ENCODE assay signal across 1 cellular context in genomic region chr6:36423101-36423824, GRCh38.
TF ChIP-seq lines count a peak whose summit lies in the region.

No MANE protein-coding gene starts in this region.

TF ChIP-seq in H1, 55 proteins besides CTCF, POLR2A, EP300 and RAD21:
- TF ChIP-seq BACH1 (IDR thresholded peaks at IDR 0.05; ENCODE audit: low read length), result peak; percentile 89
- TF ChIP-seq GABPA (IDR thresholded peaks at IDR 0.05; ENCODE audit: borderline replicate concordance, insufficient read depth, low read length), result no peak; the same call in 1 of the 2 replicates
- TF ChIP-seq POLR2AphosphoS5 (IDR thresholded peaks at IDR 0.05; ENCODE audit: low read depth, low read length), result no peak
- TF ChIP-seq ZNF274 (IDR thresholded peaks at IDR 0.05; ENCODE audit: borderline replicate concordance, extremely low read depth, low read length), result no peak
- no peak for TF ChIP-seq CEBPB (IDR thresholded peaks at IDR 0.05; ENCODE audit: low read depth, low read length)
- TF ChIP-seq EZH2 (IDR thresholded peaks at IDR 0.05; ENCODE audit: low read depth, low read length, severe bottlenecking), result no peak
- TF ChIP-seq MAFK (IDR thresholded peaks at IDR 0.05; ENCODE audit: low read depth, low read length), result no peak
- no peak for TF ChIP-seq KDM5A (IDR thresholded peaks at IDR 0.05; ENCODE audit: low read length)
- no peak for TF ChIP-seq CTBP2 (IDR thresholded peaks at IDR 0.05; ENCODE audit: borderline replicate concordance, insufficient read depth, insufficient read length, low read length)
- TF ChIP-seq CHD7 (IDR thresholded peaks at IDR 0.05; ENCODE audit: insufficient replicate concordance, low read length), result no peak
- TF ChIP-seq CHD1 (IDR thresholded peaks at IDR 0.05; ENCODE audit: low read depth, low read length), result no peak
- no peak for TF ChIP-seq KDM4A (IDR thresholded peaks at IDR 0.05; ENCODE audit: low read depth, low read length, severe bottlenecking)
- TF ChIP-seq BCL11A (IDR thresholded peaks at IDR 0.05; ENCODE audit: low read depth in 2 of 2, low read length in 2 of 2), result no peak
- no peak for TF ChIP-seq TBP (IDR thresholded peaks at IDR 0.05; ENCODE audit: low read depth, low read length)
- TF ChIP-seq SP2 (IDR thresholded peaks at IDR 0.05; ENCODE audit: low read length), result no peak
- TF ChIP-seq POU5F1 (IDR thresholded peaks at IDR 0.05; ENCODE audit: low read depth, low read length), result no peak
- TF ChIP-seq RFX5 (IDR thresholded peaks at IDR 0.05; ENCODE audit: borderline replicate concordance, low read depth, low read length), result no peak
- TF ChIP-seq, protein P1, sequence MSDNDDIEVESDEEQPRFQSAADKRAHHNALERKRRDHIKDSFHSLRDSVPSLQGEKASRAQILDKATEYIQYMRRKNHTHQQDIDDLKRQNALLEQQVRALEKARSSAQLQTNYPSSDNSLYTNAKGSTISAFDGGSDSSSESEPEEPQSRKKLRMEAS (IDR thresholded peaks at IDR 0.05), result peak; percentile 89
- TF ChIP-seq CHD2 (IDR thresholded peaks at IDR 0.05; ENCODE audit: low read length), result 0 out of 2 replicates have a peak, but pooled peaks have one; percentile 45
- no peak for TF ChIP-seq CBX5 (IDR thresholded peaks at IDR 0.05; ENCODE audit: low read depth, low read length)
- TF ChIP-seq SIX5 (IDR thresholded peaks at IDR 0.05; ENCODE audit: low read depth, low read length), result no peak
- peak; percentile 86 for TF ChIP-seq TEAD4 (IDR thresholded peaks at IDR 0.05; ENCODE audit: low read depth, low read length)
- TF ChIP-seq SP4 (IDR thresholded peaks at IDR 0.05; ENCODE audit: low read length), result no peak
- TF ChIP-seq HDAC6 (IDR thresholded peaks at IDR 0.05; ENCODE audit: low read depth, low read length), result no peak
- no peak for TF ChIP-seq SAP30 (IDR thresholded peaks at IDR 0.05; ENCODE audit: insufficient read depth, insufficient replicate concordance, low read length)
- 0 out of 2 replicates have a peak, but pooled peaks have one; percentile 28 for TF ChIP-seq TCF12 (IDR thresholded peaks at IDR 0.05; ENCODE audit: low read depth, low read length)
- peak; percentile 96 for TF ChIP-seq USF2 (IDR thresholded peaks at IDR 0.05; ENCODE audit: low read length)
- TF ChIP-seq NANOG (IDR thresholded peaks at IDR 0.05; ENCODE audit: insufficient read depth, low read depth, low read length, poor library complexity, severe bottlenecking), result no peak
- no peak for TF ChIP-seq KDM1A (IDR thresholded peaks at IDR 0.05; ENCODE audit: borderline replicate concordance, low read length)
- 0 out of 2 replicates have a peak, but pooled peaks have one; percentile 33 for TF ChIP-seq JUND (IDR thresholded peaks at IDR 0.05; ENCODE audit: low read length)
- no peak for TF ChIP-seq SRF (IDR thresholded peaks at IDR 0.05; ENCODE audit: low read depth, low read length)
- TF ChIP-seq SP1 (IDR thresholded peaks at IDR 0.05; ENCODE audit: low read depth, low read length), result no peak
- no peak for TF ChIP-seq NRF1 (IDR thresholded peaks at IDR 0.05; ENCODE audit: low read depth, low read length)
- TF ChIP-seq ASH2L (IDR thresholded peaks at IDR 0.05; ENCODE audit: low read length), result peak; percentile 87
- TF ChIP-seq RNF2 (IDR thresholded peaks at IDR 0.05; ENCODE audit: borderline replicate concordance, low read depth, low read length, missing control alignments, poor library complexity, severe bottlenecking), result no peak
- no peak for TF ChIP-seq EGR1 (IDR thresholded peaks at IDR 0.05; ENCODE audit: borderline replicate concordance, low read depth, low read length)
- no peak for TF ChIP-seq RXRA (IDR thresholded peaks at IDR 0.05; ENCODE audit: insufficient read depth, low read depth, low read length)
- no peak for TF ChIP-seq BRCA1 (IDR thresholded peaks at IDR 0.05; ENCODE audit: low read depth, low read length)
- 0 out of 2 replicates have a peak, but pooled peaks have one; percentile 17 for TF ChIP-seq YY1 (IDR thresholded peaks at IDR 0.05; ENCODE audit: low read depth, low read length)
- TF ChIP-seq CBX8 (IDR thresholded peaks at IDR 0.05; ENCODE audit: borderline replicate concordance, low read depth, low read length), result no peak
- TF ChIP-seq TAF7 (optimal IDR thresholded peaks at IDR 0.05; ENCODE audit: borderline replicate concordance, low read depth, low read length), result no peak
- no peak for TF ChIP-seq SIN3A (conservative IDR thresholded peaks at IDR 0.05 in 1 of 2, IDR thresholded peaks at IDR 0.05 in 1 of 2; ENCODE audit: low read depth in 1 of 2, low read length in 2 of 2)
- no peak for TF ChIP-seq SUZ12 (IDR thresholded peaks at IDR 0.05; ENCODE audit: low read length)
- peak; percentile 65 for TF ChIP-seq PHF8 (conservative IDR thresholded peaks at IDR 0.05; ENCODE audit: low read depth, low read length)
- peak; percentile 60 for TF ChIP-seq CREB1 (IDR thresholded peaks at IDR 0.05)
- TF ChIP-seq HDAC2 (IDR thresholded peaks at IDR 0.05; ENCODE audit: borderline replicate concordance in 1 of 2, low read depth in 2 of 2, low read length in 2 of 2), result 0 out of 4 replicates have a peak, but pooled peaks have one; percentile 9 to 42
- TF ChIP-seq GTF2F1 (IDR thresholded peaks at IDR 0.05; ENCODE audit: borderline replicate concordance, low read depth, low read length), result 0 out of 2 replicates have a peak, but pooled peaks have one; percentile 32
- TF ChIP-seq FOSL1 (IDR thresholded peaks at IDR 0.05; ENCODE audit: insufficient read depth, low read depth, low read length), result no peak
- TF ChIP-seq JUN (IDR thresholded peaks at IDR 0.05; ENCODE audit: low read depth, low read length), result no peak
- no peak for TF ChIP-seq RBBP5 (IDR thresholded peaks at IDR 0.05; ENCODE audit: borderline replicate concordance, low read depth, low read length)
- TF ChIP-seq E2F6 (IDR thresholded peaks at IDR 0.05), result peak; percentile 87
- TF ChIP-seq TAF1 (IDR thresholded peaks at IDR 0.05; ENCODE audit: low read depth, low read length), result peak; percentile 39; the same call in 1 of the 2 replicates
- no peak for TF ChIP-seq SIRT6 (IDR thresholded peaks at IDR 0.05; ENCODE audit: low read length)
- TF ChIP-seq, protein P2, sequence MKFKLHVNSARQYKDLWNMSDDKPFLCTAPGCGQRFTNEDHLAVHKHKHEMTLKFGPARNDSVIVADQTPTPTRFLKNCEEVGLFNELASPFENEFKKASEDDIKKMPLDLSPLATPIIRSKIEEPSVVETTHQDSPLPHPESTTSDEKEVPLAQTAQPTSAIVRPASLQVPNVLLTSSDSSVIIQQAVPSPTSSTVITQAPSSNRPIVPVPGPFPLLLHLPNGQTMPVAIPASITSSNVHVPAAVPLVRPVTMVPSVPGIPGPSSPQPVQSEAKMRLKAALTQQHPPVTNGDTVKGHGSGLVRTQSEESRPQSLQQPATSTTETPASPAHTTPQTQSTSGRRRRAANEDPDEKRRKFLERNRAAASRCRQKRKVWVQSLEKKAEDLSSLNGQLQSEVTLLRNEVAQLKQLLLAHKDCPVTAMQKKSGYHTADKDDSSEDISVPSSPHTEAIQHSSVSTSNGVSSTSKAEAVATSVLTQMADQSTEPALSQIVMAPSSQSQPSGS (IDR thresholded peaks at IDR 0.05; ENCODE audit: low read length), result no peak
- peak; percentile 79 for TF ChIP-seq ATF3 (IDR thresholded peaks at IDR 0.05; ENCODE audit: insufficient read depth, low read depth, low read length)
